Comparison of ENCODE assay signal across 8 cellular contexts in the genomic region with DNA sequence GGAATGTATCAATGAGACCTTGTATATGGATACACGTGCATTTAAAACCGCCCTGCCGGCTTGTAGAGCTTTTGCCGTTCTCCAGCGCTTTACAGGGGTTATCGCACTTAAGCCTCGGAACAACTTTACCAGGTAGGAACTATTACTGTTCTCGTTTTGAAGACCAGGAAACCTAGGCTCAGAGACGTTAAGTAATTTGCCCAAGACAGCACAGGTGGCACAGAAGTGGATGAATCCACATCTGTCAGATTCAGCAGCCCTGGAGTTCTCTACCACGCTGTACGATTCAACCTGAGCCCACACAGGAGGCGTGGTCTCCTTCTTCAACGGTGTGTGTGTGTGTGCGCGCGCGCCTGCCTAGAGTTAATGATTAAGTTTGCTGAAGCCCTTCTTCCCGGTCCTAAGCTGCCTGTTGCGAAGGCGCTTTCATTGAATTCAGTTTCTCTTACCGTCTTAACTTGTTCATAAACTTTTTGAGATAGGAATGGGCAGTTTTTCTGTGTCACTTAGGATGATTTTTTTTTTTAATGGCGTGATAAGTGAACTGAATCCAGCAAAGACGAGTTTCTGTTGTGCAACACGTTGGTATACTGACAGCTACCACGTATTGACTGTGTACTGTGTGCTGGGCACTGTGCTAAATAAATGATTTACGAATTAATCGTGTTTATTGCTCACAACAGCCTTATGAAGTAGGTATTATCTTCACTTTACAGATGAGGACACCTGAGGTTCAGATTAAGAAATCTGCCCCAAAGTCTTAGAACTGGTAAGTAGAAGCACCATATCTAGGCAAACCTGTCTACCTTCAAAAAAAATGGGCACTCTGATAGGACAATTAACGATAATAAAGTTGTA.
A peak's percentile ranks its signal among the peaks of the same experiment; 100 is the strongest.
DNase-seq lines count a peak whose midpoint lies in the region; ATAC-seq and TF ChIP-seq lines count a peak whose summit lies in the region.

No MANE protein-coding gene starts in this region.

- H3K4me2 ChIP-seq in hepatocyte (peak overlapping the region; percentile 83), skeletal muscle satellite cell (ENCODE audit: low read length) (peak overlapping the region; percentile 96)

- TF ChIP-seq POLR2A in adrenal gland (IDR thresholded peaks at IDR 0.05), result no peak

- WGBS in adrenal gland, 4 donors, result 2 to 4% (median 3%) methylated on average over 17 to 28 of the region's 28 CpGs
- WGBS in hepatocyte (ENCODE audit: low lambda C conversion rate, missing lambda C conversion rate), result 2% methylated on average over 28 of the region's 28 CpGs

- H3K36me3 ChIP-seq in adrenal gland (replicated peaks in 1 of 2), result no peaks in the 10 kb centered on the region
- no peaks in the 10 kb centered on the region for H3K36me3 ChIP-seq in hepatocyte (replicated peaks; ENCODE audit: insufficient read depth, low read depth)
- H3K36me3 ChIP-seq in skeletal muscle satellite cell (ENCODE audit: insufficient read depth, low read length), result no peaks in the 10 kb centered on the region

- no peaks in the 10 kb centered on the region for H4K20me1 ChIP-seq in hepatocyte (ENCODE audit: insufficient read depth, poor library complexity, severe bottlenecking)

- H3K9me3 ChIP-seq in adrenal gland (replicated peaks in 1 of 3) (peaks cover 0 to 4% (median 0%) of the 10 kb centered on the region in 3 donors), hepatocyte (ENCODE audit: low read depth) (no peaks in the 10 kb centered on the region), skeletal muscle satellite cell (replicated peaks; ENCODE audit: low read length) (no peaks in the 10 kb centered on the region)

- peak; percentile 65 for ATAC-seq in HG02798 (IDR thresholded peaks at IDR 0.05; ENCODE audit: poor library complexity, unreplicated experiment)

- peak overlapping the region; percentile 34 for H2AFZ ChIP-seq in hepatocyte

- peak overlapping the region; percentile 80 for H3K9ac ChIP-seq in skeletal muscle satellite cell (ENCODE audit: low read depth, low read length)

- intact Hi-C loops in adrenal gland (cut with DNase I), result loop anchor here in 1 of 2 donors (5.0 to 10.0 kb wide), 3 partner anchors 45 to 450 kb away; partner anchors contain the start of gene TRIM13

- peak; percentile 70 for DNase-seq in GM13976 (ENCODE audit: low spot score)
- DNase-seq in NCI-H1417 (lab: John Stamatoyannopoulos, UW), result peak; percentile 83 to 97 (median 96)
- DNase-seq in SW480 (ENCODE audit: low spot score), result peak; percentile 96
- peak; percentile 60 to 84 (median 75) for DNase-seq in adrenal gland
- DNase-seq in hepatocyte (ENCODE audit: low spot score), result peak; percentile 94
- DNase-seq in inferior parietal cortex (ENCODE audit: extremely low spot score), result no peak

- H3K4me1 ChIP-seq in adrenal gland (replicated peaks in 1 of 2) (peaks cover 0 to 41% of the 10 kb centered on the region in 2 donors), hepatocyte (ENCODE audit: insufficient read depth) (peaks cover 5% of the 10 kb centered on the region), skeletal muscle satellite cell (ENCODE audit: control insufficient read depth, insufficient read depth, low read length) (peaks cover 21% of the 10 kb centered on the region)

- H3K79me2 ChIP-seq in hepatocyte, result peaks cover 62% of the 10 kb centered on the region

- H3K27ac ChIP-seq in adrenal gland, result peak overlapping the region in 4 of 5 donors; percentile 48 to 88 (median 85)
- peak overlapping the region; percentile 72 for H3K27ac ChIP-seq in hepatocyte

- no peaks in the 10 kb centered on the region for H3K9me2 ChIP-seq in hepatocyte (replicated peaks; ENCODE audit: insufficient read depth)

- in situ Hi-C loops in GM13976 (cut with MboI; ENCODE audit: low sequenced_read_pairs, unreplicated experiment), result no loop called here

- H3K27me3 ChIP-seq in adrenal gland, result no peaks in the 10 kb centered on the region
- no peaks in the 10 kb centered on the region for H3K27me3 ChIP-seq in hepatocyte
- H3K27me3 ChIP-seq in skeletal muscle satellite cell (ENCODE audit: control insufficient read depth, insufficient read depth, low read length), result no peaks in the 10 kb centered on the region

- H3K4me3 ChIP-seq in adrenal gland, result peak overlapping the region; percentile 14 to 80 (median 35)
- peak overlapping the region; percentile 50 for H3K4me3 ChIP-seq in hepatocyte
- peak overlapping the region; percentile 82 for H3K4me3 ChIP-seq in skeletal muscle satellite cell (ENCODE audit: low read length)

- TF ChIP-seq CTCF in GM13976 (IDR thresholded peaks at IDR 0.05; ENCODE audit: borderline replicate concordance, control extremely low read depth, extremely low read depth, insufficient read depth, missing control alignments), result no peak
- TF ChIP-seq CTCF in adrenal gland (IDR thresholded peaks at IDR 0.05), result peak in 1 of 6 experiments; percentile 12
- no peak for TF ChIP-seq CTCF in hepatocyte (IDR thresholded peaks at IDR 0.05; ENCODE audit: poor library complexity)
